ENCODE assay signal across 8 cellular contexts in the genomic region with DNA sequence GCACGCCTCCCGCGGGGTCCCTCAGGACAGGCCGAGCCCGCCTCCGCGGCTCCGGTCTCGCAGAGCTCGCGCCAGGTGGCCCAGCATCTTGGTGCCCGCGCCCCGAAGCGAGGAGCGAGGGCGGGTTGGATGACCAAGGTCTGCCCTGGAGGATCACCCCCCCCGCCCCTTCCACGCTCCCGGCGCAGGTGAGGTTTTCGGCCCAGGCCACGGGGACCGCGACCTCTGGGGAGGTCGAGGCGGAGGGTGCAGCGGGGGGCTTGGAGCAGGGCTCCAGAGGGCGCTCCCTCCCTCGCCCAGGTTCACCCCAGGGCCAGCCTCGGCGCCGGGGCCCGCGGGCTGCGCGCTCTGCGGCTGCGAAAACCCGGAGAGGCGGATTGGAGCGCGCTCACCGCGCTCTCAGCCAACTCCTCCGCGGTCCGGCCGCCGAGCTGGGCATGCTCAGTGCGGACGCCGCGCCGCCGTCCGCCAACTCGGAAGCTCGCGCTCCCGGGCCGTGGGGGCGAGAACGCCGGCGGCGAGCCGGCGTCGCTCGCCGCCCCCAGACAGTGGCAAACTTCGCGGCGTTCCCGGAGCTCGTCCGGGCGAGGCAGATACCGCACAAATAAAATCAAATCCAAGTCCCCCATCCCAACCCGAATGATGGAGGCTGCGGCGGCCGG. TPM values are rescaled to one million over a fixed set of nuclear protein-coding genes. Genes with fewer than 3 reads are reported as not detected.
DNase-seq lines count a peak whose midpoint lies in the region; ATAC-seq and TF ChIP-seq lines count a peak whose summit lies in the region.

Gene MED12L (plus strand): TSS at position 438 of the 662 bp plus-strand sequence. CDS start 1,263 bp downstream, outside the sequence.

- H3K4me1 ChIP-seq in liver (ENCODE audit: control insufficient read depth in 4 of 4, insufficient read depth in 4 of 4, low read length in 3 of 4), result peaks cover 10 to 23% (median 13%) of the 10 kb centered on the region in 4 donors

- H3K4me3 ChIP-seq in dorsolateral prefrontal cortex, result peak within 1 kb of the TSS; percentile 58 to 86 (median 77)
- peak within 1 kb of the TSS; percentile 57 to 74 (median 63) for H3K4me3 ChIP-seq in liver (ENCODE audit: low read depth in 1 of 3, low read length in 3 of 3)

- H3K36me3 ChIP-seq in liver (ENCODE audit: control insufficient read depth in 4 of 4, insufficient read depth in 3 of 4, low read depth in 1 of 4, low read length in 3 of 4), result no peaks in the 10 kb centered on the region

- ATAC-seq in GM18498 (IDR thresholded peaks at IDR 0.05; ENCODE audit: unreplicated experiment) (peak; percentile 69), HG02973 (IDR thresholded peaks at IDR 0.05; ENCODE audit: unreplicated experiment) (peak; percentile 58)

- H3K9ac ChIP-seq in liver (ENCODE audit: low read depth in 1 of 2, low read length in 2 of 2), result no peak within 1 kb of the TSS

- H3K27me3 ChIP-seq in dorsolateral prefrontal cortex (no peaks in the 10 kb centered on the region), liver (ENCODE audit: control insufficient read depth in 4 of 4, insufficient read depth in 4 of 4, low read length in 3 of 4) (peaks cover 0 to 6% (median 2%) of the 10 kb centered on the region in 4 donors)

- 3% methylated on average over 84 of the region's 84 CpGs for WGBS in liver

- H3K9me3 ChIP-seq in liver (ENCODE audit: control insufficient read depth in 4 of 4, low read length in 3 of 4), result no peaks in the 10 kb centered on the region

- DNase-seq in NCI-H2081 treated with DMSO at 0.1 percent for 48 hours (lab: John Stamatoyannopoulos, UW), result peak; percentile 19
- DNase-seq in activated CD4-positive, alpha-beta T cell treated with anti-CD3 and anti-CD28 coated beads for 4 hours, result peak; percentile 12 to 18
- DNase-seq in dorsolateral prefrontal cortex, result peak in 8 of 10 donors; percentile 40 to 82 (median 58)
- peak; percentile 47 to 63 for DNase-seq in stimulated activated CD4-positive, alpha-beta T cell treated with anti-CD3 and anti-CD28 coated beads, Interleukin-2, amount 100 ng/mL, for 48 hours

- peak within 1 kb of the TSS; percentile 37; the same call in 1 of the 2 replicates for H3K27ac ChIP-seq in 22Rv1
- peak within 1 kb of the TSS in 58 of 59 donors; percentile 29 to 91 (median 82) for H3K27ac ChIP-seq in dorsolateral prefrontal cortex
- H3K27ac ChIP-seq in liver (ENCODE audit: low read depth in 1 of 2, low read length in 2 of 2), result no peak within 1 kb of the TSS

- TF ChIP-seq RAD21 in liver (IDR thresholded peaks at IDR 0.05), result peak in 1 of 2 donors; percentile 14

- TF ChIP-seq CTCF in 22Rv1 (IDR thresholded peaks at IDR 0.05) (no peak; the same call in 1 of the 2 replicates), dorsolateral prefrontal cortex (IDR thresholded peaks at IDR 0.05 in 54 of 56, conservative IDR thresholded peaks at IDR 0.05 in 2 of 56; ENCODE audit: low read depth in 1 of 56, partially characterized antibody in 56 of 56) (peak in 30 of 56 donors; percentile 4 to 49 (median 24)), liver (IDR thresholded peaks at IDR 0.05; ENCODE audit: low read depth, low read length, missing input control) (no peak)

- intact Hi-C loops in dorsolateral prefrontal cortex (cut with DNase I), result loop anchor here in 1 of 2 donors (5.0 to 10.0 kb wide), 2 partner anchors 62 to 321 kb away; partner anchors contain the start of gene SIAH2

TF ChIP-seq in liver, 16 proteins besides CTCF, POLR2A, EP300 and RAD21:
- no peak for TF ChIP-seq TAF1 (conservative IDR thresholded peaks at IDR 0.05)
- TF ChIP-seq HNF4G (IDR thresholded peaks at IDR 0.05), result no peak
- no peak for TF ChIP-seq SP1 (IDR thresholded peaks at IDR 0.05)
- TF ChIP-seq JUND (IDR thresholded peaks at IDR 0.05), result no peak
- no peak for TF ChIP-seq HNF4A (conservative IDR thresholded peaks at IDR 0.05)
- no peak for TF ChIP-seq FOXA2 (IDR thresholded peaks at IDR 0.05)
- no peak for TF ChIP-seq NR2F2 (IDR thresholded peaks at IDR 0.05)

RNA-seq across cellular contexts. Expression of gene MED12L, which starts in this region (rescaled TPM):
- total RNA-seq in dorsolateral prefrontal cortex (10 to 100 TPM; 26.0 to 93.7 (median 57.5) TPM), liver (1 to 10 TPM in 1 of 2 donors, under 1 TPM in 1; 0.59 to 2.1 TPM)
- polyA plus RNA-seq in liver, result under 1 TPM; 0.02 to 0.39 TPM

Comparison
In these comparisons a context has a peak if more than half of its experiments do, and no peak if none do; other contexts are left out.
1. RNA of gene MED12L (total RNA-seq): 26.0 to 93.7 TPM in dorsolateral prefrontal cortex; 0.59 to 2.1 TPM in liver; every median in the first group is over 4 times any median in the second.
2. H3K27ac ChIP-seq: peak in 22Rv1 (single experiment) and dorsolateral prefrontal cortex (58 of 59); none in liver (0 of 2).
3. CTCF ChIP-seq: peak in dorsolateral prefrontal cortex (30 of 56); none in 22Rv1 (single experiment) and liver (single experiment).
4. Peak in every context shown above with its lines, with median percentiles within 50 percentile points of each other: DNase-seq.